In the genomic region with DNA sequence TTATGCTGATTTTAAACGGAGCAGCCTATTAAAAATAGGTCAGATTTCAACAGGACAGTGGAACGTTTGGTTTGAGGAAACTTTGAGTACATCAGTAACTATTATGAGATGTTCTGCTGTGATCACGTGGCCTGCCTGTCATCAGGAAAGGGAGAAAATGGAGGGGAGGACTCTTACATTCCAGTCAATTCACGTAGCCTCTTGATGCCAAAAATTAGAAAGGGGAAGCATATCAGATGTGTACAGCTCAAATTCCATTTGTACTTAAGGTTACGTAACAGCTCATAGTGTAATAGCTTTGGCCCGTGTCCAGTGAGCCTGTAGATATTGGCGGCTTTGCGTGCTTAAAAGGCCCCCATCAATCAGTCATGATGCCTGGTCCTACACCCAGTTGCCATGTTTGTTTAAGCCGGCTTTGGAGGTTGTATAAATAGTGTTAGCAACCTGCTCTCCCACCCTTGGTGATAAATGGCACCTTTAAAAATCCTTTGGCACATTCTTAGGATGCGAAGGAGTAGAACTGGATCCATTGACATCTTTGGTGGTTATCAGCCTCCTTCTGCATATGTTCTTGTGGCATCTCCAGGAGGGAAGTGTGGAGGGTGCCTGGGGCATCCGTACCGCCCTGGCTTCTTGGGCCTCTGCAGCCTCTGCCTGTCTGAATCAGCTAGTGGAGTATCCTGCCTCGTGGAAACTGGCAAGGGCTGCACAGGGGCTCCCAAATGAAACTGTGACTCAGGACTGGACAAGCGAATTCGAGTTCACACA, we compare ENCODE assay signal across 8 cellular contexts.
DNase-seq lines count a peak whose midpoint lies in the region; ATAC-seq, FAIRE-seq and TF ChIP-seq lines count a peak whose summit lies in the region.

No MANE protein-coding gene starts in this region.

- peak overlapping the region; percentile 86 for H3K27ac ChIP-seq in foreskin keratinocyte
- H3K27ac ChIP-seq in smooth muscle cell (ENCODE audit: low read depth): no peak overlapping the region

- H3K27me3 ChIP-seq in foreskin keratinocyte (no peaks in the 10 kb centered on the region), smooth muscle cell (ENCODE audit: low read depth) (no peaks in the 10 kb centered on the region)

- H4K20me1 ChIP-seq in smooth muscle cell (ENCODE audit: low read depth): no peaks in the 10 kb centered on the region

- H3F3A ChIP-seq in smooth muscle cell (ENCODE audit: low read depth): peaks cover under 1% of the 10 kb centered on the region

- H3K4me1 ChIP-seq in foreskin keratinocyte: peaks cover 48% of the 10 kb centered on the region
- peaks cover 17% of the 10 kb centered on the region for H3K4me1 ChIP-seq in smooth muscle cell (ENCODE audit: low read depth)

- H2AFZ ChIP-seq in smooth muscle cell (ENCODE audit: low read depth): no peak overlapping the region

- no peak for FAIRE-seq in D721Med (lab: Jason Lieb, UNC)

- WGBS in smooth muscle cell (ENCODE audit: low lambda C conversion rate): 53% methylated on average over 15 of the region's 15 CpGs

- DNase-seq in HS-5 (ENCODE audit: low read depth) (peak; percentile 84), OCI-M1 (lab: John Stamatoyannopoulos, UW) (peak; percentile 45), foreskin keratinocyte (peak; percentile 89 to 97), smooth muscle cell (lab: John Stamatoyannopoulos, UW; ENCODE audit: unreplicated experiment) (no peak), OCI-M2 (lab: John Stamatoyannopoulos, UW; ENCODE audit: unreplicated experiment) (no peak), D721Med (ENCODE audit: insufficient read length, low spot score) (no peak)
- DNase-seq in stimulated activated CD4-positive, alpha-beta T cell treated with anti-CD3 and anti-CD28 coated beads, Interleukin-1b, Interleukin-23, amount 100 ng/mL, for 48 hours: no peak
- no peak for DNase-seq in activated naive CD4-positive, alpha-beta T cell treated with Interleukin-2 at 50 U/mL for 16 hours

- no peaks in the 10 kb centered on the region for H3K9me3 ChIP-seq in smooth muscle cell (replicated peaks; ENCODE audit: low read depth)

- H3K79me2 ChIP-seq in smooth muscle cell (ENCODE audit: low read depth): no peaks in the 10 kb centered on the region

- no peaks in the 10 kb centered on the region for H3K36me3 ChIP-seq in smooth muscle cell (ENCODE audit: low read depth)

- peak overlapping the region; percentile 17 for H3K4me2 ChIP-seq in smooth muscle cell

- ATAC-seq in foreskin keratinocyte: peak; percentile 87

- TF ChIP-seq CTCF in foreskin keratinocyte (conservative IDR thresholded peaks at IDR 0.05): no peak
- no peak for TF ChIP-seq CTCF in smooth muscle cell (IDR thresholded peaks at IDR 0.05; ENCODE audit: borderline replicate concordance, insufficient read depth, poor library complexity, severe bottlenecking)
- no peak for TF ChIP-seq CTCF in D721Med (IDR thresholded peaks at IDR 0.05; ENCODE audit: insufficient read depth, missing control alignments)

- H3K4me3 ChIP-seq in smooth muscle cell: no peak overlapping the region

- H3K9ac ChIP-seq in smooth muscle cell (ENCODE audit: low read depth): no peak overlapping the region

Comparison
In these comparisons a context has a peak if more than half of its experiments do, and no peak if none do; other contexts are left out.
1. DNase-seq: peak in HS-5 (single experiment), OCI-M1 (single experiment) and foreskin keratinocyte (2 of 2); none in smooth muscle cell (single experiment), stimulated activated CD4-positive, alpha-beta T cell treated with anti-CD3 and anti-CD28 coated beads, Interleukin-1b, Interleukin-23, amount 100 ng/mL, for 48 hours (single experiment), activated naive CD4-positive, alpha-beta T cell treated with Interleukin-2 at 50 U/mL for 16 hours (single experiment), OCI-M2 (single experiment) and D721Med (single experiment).